ENCODE assay signal across 1 cellular context in the genomic region with DNA sequence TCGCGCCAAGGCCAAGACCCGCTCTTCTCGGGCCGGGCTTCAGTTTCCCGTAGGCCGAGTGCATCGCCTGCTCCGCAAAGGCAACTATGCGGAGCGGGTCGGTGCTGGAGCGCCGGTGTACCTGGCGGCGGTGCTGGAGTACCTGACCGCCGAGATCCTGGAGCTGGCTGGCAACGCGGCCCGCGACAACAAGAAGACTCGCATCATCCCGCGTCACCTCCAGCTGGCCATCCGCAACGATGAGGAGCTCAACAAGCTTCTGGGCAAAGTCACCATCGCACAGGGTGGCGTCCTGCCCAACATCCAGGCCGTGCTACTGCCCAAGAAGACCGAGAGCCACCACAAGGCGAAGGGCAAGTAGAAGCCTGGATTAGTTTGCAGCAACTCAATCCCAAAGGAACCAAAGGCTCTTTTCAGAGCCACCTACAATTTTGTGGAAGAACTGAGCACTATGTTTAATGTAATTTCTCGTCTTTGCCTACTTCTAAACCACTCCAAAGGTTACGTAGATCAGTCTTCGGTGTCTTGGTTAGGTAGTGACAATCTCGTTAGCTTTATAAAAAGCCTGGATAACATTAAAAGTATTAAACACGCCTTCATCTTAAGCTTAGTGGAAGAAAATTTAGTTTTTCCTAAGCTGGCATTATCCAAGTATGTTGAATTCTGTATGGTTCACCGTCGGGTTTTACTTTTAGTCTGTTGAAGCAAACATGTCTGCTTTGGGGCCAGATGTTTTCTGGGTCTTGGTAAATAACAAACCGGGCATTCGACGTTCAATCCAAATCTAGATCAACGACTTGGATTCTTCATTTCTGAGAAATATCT.
TF ChIP-seq lines count a peak whose summit lies in the region.

No MANE protein-coding gene starts in this region.

TF ChIP-seq in HepG2, 621 proteins besides CTCF, POLR2A, EP300 and RAD21 (continued from another document):
- TF ChIP-seq, protein P1, sequence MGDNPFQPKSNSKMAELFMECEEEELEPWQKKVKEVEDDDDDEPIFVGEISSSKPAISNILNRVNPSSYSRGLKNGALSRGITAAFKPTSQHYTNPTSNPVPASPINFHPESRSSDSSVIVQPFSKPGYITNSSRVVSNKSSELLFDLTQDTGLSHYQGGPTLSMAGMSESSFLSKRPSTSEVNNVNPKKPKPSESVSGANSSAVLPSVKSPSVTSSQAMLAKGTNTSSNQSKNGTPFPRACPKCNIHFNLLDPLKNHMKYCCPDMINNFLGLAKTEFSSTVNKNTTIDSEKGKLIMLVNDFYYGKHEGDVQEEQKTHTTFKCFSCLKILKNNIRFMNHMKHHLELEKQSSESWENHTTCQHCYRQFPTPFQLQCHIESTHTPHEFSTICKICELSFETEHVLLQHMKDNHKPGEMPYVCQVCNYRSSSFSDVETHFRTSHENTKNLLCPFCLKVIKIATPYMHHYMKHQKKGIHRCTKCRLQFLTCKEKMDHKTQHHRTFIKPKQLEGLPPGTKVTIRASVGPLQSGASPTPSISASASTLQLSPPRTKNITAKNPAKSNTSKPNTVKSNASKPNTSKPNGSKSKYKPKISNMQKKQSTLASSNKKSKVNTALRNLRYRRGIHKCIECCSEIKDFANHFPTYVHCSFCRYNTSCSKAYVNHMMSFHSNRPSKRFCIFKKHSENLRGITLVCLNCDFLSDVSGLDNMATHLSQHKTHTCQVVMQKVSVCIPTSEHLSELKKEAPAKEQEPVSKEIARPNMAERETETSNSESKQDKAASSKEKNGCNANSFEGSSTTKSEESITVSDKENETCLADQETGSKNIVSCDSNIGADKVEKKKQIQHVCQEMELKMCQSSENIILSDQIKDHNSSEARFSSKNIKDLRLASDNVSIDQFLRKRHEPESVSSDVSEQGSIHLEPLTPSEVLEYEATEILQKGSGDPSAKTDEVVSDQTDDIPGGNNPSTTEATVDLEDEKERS (CRISPR knock-in tag; IDR thresholded peaks at IDR 0.05), result peak; percentile 55; the same call in 1 of the 2 replicates
- peak; percentile 36; the same call in 1 of the 2 replicates for TF ChIP-seq YEATS4 (CRISPR knock-in tag; IDR thresholded peaks at IDR 0.05; ENCODE audit: borderline replicate concordance)
- TF ChIP-seq, protein P2, sequence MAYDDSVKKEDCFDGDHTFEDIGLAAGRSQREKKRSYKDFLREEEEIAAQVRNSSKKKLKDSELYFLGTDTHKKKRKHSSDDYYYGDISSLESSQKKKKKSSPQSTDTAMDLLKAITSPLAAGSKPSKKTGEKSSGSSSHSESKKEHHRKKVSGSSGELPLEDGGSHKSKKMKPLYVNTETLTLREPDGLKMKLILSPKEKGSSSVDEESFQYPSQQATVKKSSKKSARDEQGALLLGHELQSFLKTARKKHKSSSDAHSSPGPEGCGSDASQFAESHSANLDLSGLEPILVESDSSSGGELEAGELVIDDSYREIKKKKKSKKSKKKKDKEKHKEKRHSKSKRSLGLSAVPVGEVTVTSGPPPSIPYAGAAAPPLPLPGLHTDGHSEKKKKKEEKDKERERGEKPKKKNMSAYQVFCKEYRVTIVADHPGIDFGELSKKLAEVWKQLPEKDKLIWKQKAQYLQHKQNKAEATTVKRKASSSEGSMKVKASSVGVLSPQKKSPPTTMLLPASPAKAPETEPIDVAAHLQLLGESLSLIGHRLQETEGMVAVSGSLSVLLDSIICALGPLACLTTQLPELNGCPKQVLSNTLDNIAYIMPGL (CRISPR knock-in tag; IDR thresholded peaks at IDR 0.05; ENCODE audit: borderline replicate concordance in 1 of 2, low read depth in 1 of 2), result peak; percentile 15 to 80; a peak in 2 of 4 replicates
- peak; percentile 50; the same call in 1 of the 2 replicates for TF ChIP-seq KAT8 (CRISPR knock-in tag; IDR thresholded peaks at IDR 0.05)
- 0 out of 2 replicates have a peak, but pooled peaks have one; percentile 47 for TF ChIP-seq ZNF225 (CRISPR knock-in tag; IDR thresholded peaks at IDR 0.05)
- 0 out of 2 replicates have a peak, but pooled peaks have one; percentile 37 for TF ChIP-seq ZBTB42 (CRISPR knock-in tag; IDR thresholded peaks at IDR 0.05)
- peak; percentile 73; the same call in 1 of the 2 replicates for TF ChIP-seq ZBTB20 (CRISPR knock-in tag; IDR thresholded peaks at IDR 0.05; ENCODE audit: borderline replicate concordance, low read depth)
- 0 out of 2 replicates have a peak, but pooled peaks have one; percentile 14 for TF ChIP-seq JUNB (CRISPR knock-in tag; IDR thresholded peaks at IDR 0.05; ENCODE audit: borderline replicate concordance)
- TF ChIP-seq CBX5 (CRISPR knock-in tag; IDR thresholded peaks at IDR 0.05; ENCODE audit: borderline replicate concordance), result peak; percentile 30; the same call in 1 of the 2 replicates
- TF ChIP-seq ZKSCAN8 (CRISPR knock-in tag; IDR thresholded peaks at IDR 0.05; ENCODE audit: borderline replicate concordance), result peak; percentile 28; the same call in 1 of the 2 replicates
- peak; percentile 18; the same call in 1 of the 2 replicates for TF ChIP-seq POGZ (CRISPR knock-in tag; IDR thresholded peaks at IDR 0.05)
- TF ChIP-seq PITX1 (CRISPR knock-in tag; IDR thresholded peaks at IDR 0.05), result peak; percentile 63; the same call in 1 of the 2 replicates
- TF ChIP-seq HDAC1 (CRISPR knock-in tag; IDR thresholded peaks at IDR 0.05), result peak; percentile 43; the same call in 1 of the 2 replicates
- TF ChIP-seq FOXJ3 (CRISPR knock-in tag; IDR thresholded peaks at IDR 0.05; ENCODE audit: borderline replicate concordance), result peak; percentile 46; the same call in 1 of the 2 replicates
